ENCODE assay signal across 8 cellular contexts in the genomic region with DNA sequence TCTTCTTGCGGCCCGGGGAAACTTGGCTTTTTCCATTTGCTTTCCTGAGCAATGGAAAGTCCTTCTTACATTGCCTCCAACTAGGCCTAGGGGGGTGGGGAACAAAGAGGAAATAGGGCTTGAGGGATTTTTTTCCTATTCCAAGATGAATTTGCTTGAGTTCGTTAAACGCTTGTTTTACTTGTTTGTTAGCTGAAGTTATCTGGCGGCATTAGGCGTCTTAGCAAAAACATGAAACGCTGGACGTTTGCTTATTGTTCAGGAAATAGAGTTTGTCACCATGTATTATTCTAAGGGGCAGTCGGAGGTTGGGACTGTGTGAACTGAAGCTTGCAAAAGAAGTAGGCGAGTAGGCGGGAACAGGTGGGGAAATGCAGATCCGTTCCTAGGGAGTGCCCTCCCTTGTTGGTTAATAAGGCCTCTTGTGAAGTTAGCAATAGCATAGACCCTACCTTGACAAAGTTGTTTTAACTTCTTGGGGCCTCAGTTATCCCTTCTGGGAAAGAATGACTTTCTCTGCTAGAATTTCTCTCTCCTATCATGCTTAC. TPM values are rescaled to one million over a fixed set of nuclear protein-coding genes. Genes with fewer than 3 reads are reported as not detected.
DNase-seq lines count a peak whose midpoint lies in the region; ATAC-seq and TF ChIP-seq lines count a peak whose summit lies in the region.

No MANE protein-coding gene starts in this region.

- no peak for TF ChIP-seq RAD21 in neural cell (conservative IDR thresholded peaks at IDR 0.05)

- H3K27me3 Mint-ChIP-seq in Caco-2 (ENCODE audit: insufficient read depth, unreplicated experiment): no peaks in the 10 kb centered on the region

- H3K27me3 ChIP-seq in Caco-2 (replicated peaks; ENCODE audit: control insufficient read depth, insufficient read depth, low read length): no peaks in the 10 kb centered on the region
- no peaks in the 10 kb centered on the region for H3K27me3 ChIP-seq in KMS-11 (ENCODE audit: insufficient read depth, low read depth)
- no peaks in the 10 kb centered on the region for H3K27me3 ChIP-seq in colonic mucosa
- H3K27me3 ChIP-seq in neural cell (ENCODE audit: insufficient read depth, low read depth, low read length): peaks cover 47% of the 10 kb centered on the region

- peak overlapping the region; percentile 4 for H3K27ac Mint-ChIP-seq in Caco-2 (ENCODE audit: unreplicated experiment)

- TF ChIP-seq CTCF in Caco-2 (IDR thresholded peaks at IDR 0.05; ENCODE audit: insufficient read depth in 1 of 2, low read depth in 1 of 2, low read length in 1 of 2, severe bottlenecking in 1 of 2, unreplicated experiment in 1 of 2): no peak
- TF ChIP-seq CTCF in KMS-11 (conservative IDR thresholded peaks at IDR 0.05; ENCODE audit: low read depth, low read length): no peak
- TF ChIP-seq CTCF in colonic mucosa (IDR thresholded peaks at IDR 0.05): no peak
- TF ChIP-seq CTCF in neural cell (IDR thresholded peaks at IDR 0.05; ENCODE audit: poor library complexity, severe bottlenecking): no peak

- H3K4me1 ChIP-seq in Caco-2: peaks cover 34% of the 10 kb centered on the region
- peaks cover 61% of the 10 kb centered on the region for H3K4me1 ChIP-seq in KMS-11 (ENCODE audit: low read depth, poor library complexity, severe bottlenecking)
- H3K4me1 ChIP-seq in colonic mucosa: peaks cover 21% of the 10 kb centered on the region

- intact Hi-C loops in Caco-2 (cut with micrococcal nuclease; ENCODE audit: unreplicated experiment) (no loop called here), colonic mucosa (cut with DNase I) (no loop called here)

- H3K27ac ChIP-seq in KMS-11 (peak overlapping the region; percentile 87), colonic mucosa (no peak overlapping the region), neural cell (ENCODE audit: low read length) (no peak overlapping the region)

- H3K79me2 ChIP-seq in KMS-11 (ENCODE audit: insufficient read depth, low read depth) (peaks cover 71% of the 10 kb centered on the region), neural cell (replicated peaks; ENCODE audit: insufficient read depth, low read length) (no peaks in the 10 kb centered on the region)

- H2AFZ ChIP-seq in KMS-11 (ENCODE audit: low read depth) (no peak overlapping the region), neural cell (ENCODE audit: low read depth, low read length) (no peak overlapping the region)

- TF ChIP-seq EP300 in neural cell (conservative IDR thresholded peaks at IDR 0.05; ENCODE audit: poor library complexity, severe bottlenecking): no peak

- H3K4me3 Mint-ChIP-seq in Caco-2 (ENCODE audit: unreplicated experiment): peak overlapping the region; percentile 89

- peaks cover 21% of the 10 kb centered on the region for H3K4me1 Mint-ChIP-seq in Caco-2 (ENCODE audit: low read depth, unreplicated experiment)

- DNase-seq in Caco-2 (peak in 1 of 2 experiments; percentile 33), colonic mucosa (no peak), hypothalamus (lab: John Stamatoyannopoulos, UW) (no peak)

- H3K36me3 ChIP-seq in Caco-2 (ENCODE audit: control insufficient read depth, insufficient read depth, low read length) (peaks cover 5% of the 10 kb centered on the region), KMS-11 (ENCODE audit: insufficient read depth) (peaks cover 23% of the 10 kb centered on the region; the same call in 1 of the 2 replicates), colonic mucosa (no peaks in the 10 kb centered on the region), neural cell (ENCODE audit: insufficient read depth, low read length) (no peaks in the 10 kb centered on the region)

- H3K4me3 ChIP-seq in Caco-2 (ENCODE audit: low read depth, low read length) (peak overlapping the region; percentile 94), KMS-11 (IDR thresholded peaks at IDR 0.05; ENCODE audit: insufficient read depth, low read depth, low read length) (peak overlapping the region; percentile 72), colonic mucosa (peak overlapping the region; percentile 56), neural cell (ENCODE audit: low read length) (peak overlapping the region; percentile 76)

- H4K20me1 ChIP-seq in KMS-11 (ENCODE audit: insufficient read depth) (peaks cover 36% of the 10 kb centered on the region), neural cell (ENCODE audit: insufficient read depth) (no peaks in the 10 kb centered on the region)

- H3K9me3 ChIP-seq in Caco-2 (no peaks in the 10 kb centered on the region), colonic mucosa (no peaks in the 10 kb centered on the region), neural cell (ENCODE audit: low read length) (no peaks in the 10 kb centered on the region)

- ATAC-seq in HG02938 (IDR thresholded peaks at IDR 0.05; ENCODE audit: unreplicated experiment): no peak
- no peak for ATAC-seq in GM18868 (IDR thresholded peaks at IDR 0.05; ENCODE audit: unreplicated experiment)
- no peak for ATAC-seq in HG03442 (IDR thresholded peaks at IDR 0.05; ENCODE audit: unreplicated experiment)

- no peaks in the 10 kb centered on the region for H3F3A ChIP-seq in neural cell (ENCODE audit: insufficient read depth, low read length, poor library complexity, severe bottlenecking)

- BruUV-seq in Caco-2 (replicated peaks; lab: Mats Ljungman, UMichigan): TSS peak; percentile 35

- peaks cover 14% of the 10 kb centered on the region for H3K36me3 Mint-ChIP-seq in Caco-2 (ENCODE audit: insufficient read depth, unreplicated experiment)

- no peaks in the 10 kb centered on the region for H3K9me2 ChIP-seq in neural cell (ENCODE audit: insufficient read depth, low read length)

- H3K4me2 ChIP-seq in KMS-11 (peak overlapping the region; percentile 81), neural cell (ENCODE audit: low read length) (peak overlapping the region; percentile 26)

- CTCF ChIA-PET in Caco-2 (lab: Charles Lee): no interaction called here

- no peaks in the 10 kb centered on the region for H3K9me3 Mint-ChIP-seq in Caco-2 (ENCODE audit: unreplicated experiment)

- H3K9ac ChIP-seq in KMS-11: peak overlapping the region; percentile 96
- peak overlapping the region in 1 of 2 donors; percentile 6 for H3K9ac ChIP-seq in colonic mucosa (ENCODE audit: low read depth in 2 of 2, low read length in 2 of 2)
- no peak overlapping the region for H3K9ac ChIP-seq in neural cell (ENCODE audit: low read length)

- POLR2A ChIA-PET in Caco-2 (lab: Charles Lee): interaction anchor here (0.6 kb wide), 2 partner anchors 44 to 68 kb away, joined by 4 to 10 read pairs; no protein-coding TSS in a partner anchor

TF ChIP-seq in neural cell, 6 proteins besides CTCF, POLR2A, EP300 and RAD21:
- TF ChIP-seq TAF1 (IDR thresholded peaks at IDR 0.05; ENCODE audit: low read depth): no peak
- TF ChIP-seq EZH2 (IDR thresholded peaks at IDR 0.05; ENCODE audit: borderline replicate concordance, insufficient read depth, low read length, poor library complexity, severe bottlenecking): no peak
- no peak for TF ChIP-seq MXI1 (conservative IDR thresholded peaks at IDR 0.05; ENCODE audit: poor library complexity, severe bottlenecking)
TF ChIP-seq in neural cell: peak in this region for 0.

RNA-seq across cellular contexts. Expression of a gene that starts 1.9 kb away (rescaled TPM):
- 27.2 and 29.5 TPM in 2 replicates for total RNA-seq in Caco-2 (2022)
- 1 to 10 TPM; 4.2 to 6.2 TPM for total RNA-seq in colonic mucosa
- 1.4 and 1.8 TPM in 2 replicates for polyA plus RNA-seq in neural cell
- polyA minus RNA-seq in neural cell: 4.2 and 6.1 TPM in 2 replicates
